Comparison of ENCODE assay signal across 8 cellular contexts in genomic region chrX:19863237-19864223, GRCh38.
DNase-seq lines count a peak whose midpoint lies in the region; ATAC-seq and TF ChIP-seq lines count a peak whose summit lies in the region.

No MANE protein-coding gene starts in this region.

- TF ChIP-seq POLR2A in GM15510 (IDR thresholded peaks at IDR 0.05; ENCODE audit: borderline replicate concordance, extremely low read depth, insufficient read length): peak; percentile 16

- peak in 1 of 2 experiments; percentile 66 for DNase-seq in HL-60 (ENCODE audit: low read depth in 1 of 2, low spot score in 1 of 2)
- peak; percentile 50 for DNase-seq in iris pigment epithelial cell (ENCODE audit: low read depth)
- no peak for DNase-seq in germinal center (ENCODE audit: low spot score)
- DNase-seq in DMS153 treated with DMSO at 0.1 percent for 48 hours (lab: John Stamatoyannopoulos, UW; ENCODE audit: unreplicated experiment): no peak
- DNase-seq in GM20000 (ENCODE audit: low spot score): no peak
- no peak for DNase-seq in NCI-H187 (lab: John Stamatoyannopoulos, UW)

- no peak overlapping the region for H3K4me3 ChIP-seq in HL-60 (replicated peaks; ENCODE audit: insufficient read depth, low read length)

- peak overlapping the region; percentile 86 for H3K27ac ChIP-seq in HL-60 (replicated peaks)

- TF ChIP-seq CTCF in HL-60 (IDR thresholded peaks at IDR 0.05; ENCODE audit: insufficient read depth, low read length) (no peak), GM20000 (IDR thresholded peaks at IDR 0.05; ENCODE audit: extremely low read depth, missing control alignments) (no peak)

- ATAC-seq in GM21528 (IDR thresholded peaks at IDR 0.05; ENCODE audit: low FRiP score, unreplicated experiment): peak; percentile 66

- H3K27me3 ChIP-seq in HL-60 (ENCODE audit: insufficient read depth, poor library complexity, severe bottlenecking): no peaks in the 10 kb centered on the region
